2 cellular contexts compared by ENCODE assay signal in genomic region chr9:11149065-11149464, GRCh38.
TF ChIP-seq lines count a peak whose summit lies in the region.

No MANE protein-coding gene starts in this region.

TF ChIP-seq in SK-N-SH treated with all-trans-retinoic acid at 6 μM for 48 hours, 23 proteins besides CTCF, POLR2A, EP300 and RAD21 (continued from another document):
- no peak for TF ChIP-seq POU6F1 (CRISPR knock-in tag; IDR thresholded peaks at IDR 0.05; ENCODE audit: borderline replicate concordance, low read depth)
- no peak for TF ChIP-seq TSHZ2 (CRISPR knock-in tag; IDR thresholded peaks at IDR 0.05)
- TF ChIP-seq BACH2 (CRISPR knock-in tag; IDR thresholded peaks at IDR 0.05; ENCODE audit: borderline replicate concordance) = no peak
- TF ChIP-seq SNAI2 (CRISPR knock-in tag; IDR thresholded peaks at IDR 0.05) = no peak
- TF ChIP-seq ZNF70 (CRISPR knock-in tag; IDR thresholded peaks at IDR 0.05) = no peak
- TF ChIP-seq ZC3H10 (CRISPR knock-in tag; IDR thresholded peaks at IDR 0.05) = no peak
- no peak for TF ChIP-seq CREB5 (CRISPR knock-in tag; IDR thresholded peaks at IDR 0.05; ENCODE audit: low read depth)
- TF ChIP-seq ZFP3 (CRISPR knock-in tag; IDR thresholded peaks at IDR 0.05) = no peak
- no peak for TF ChIP-seq GLIS3 (CRISPR knock-in tag; IDR thresholded peaks at IDR 0.05)
- no peak for TF ChIP-seq TCF4 (CRISPR knock-in tag; IDR thresholded peaks at IDR 0.05; ENCODE audit: borderline replicate concordance)
- no peak for TF ChIP-seq TOX (CRISPR knock-in tag; IDR thresholded peaks at IDR 0.05; ENCODE audit: borderline replicate concordance)
- TF ChIP-seq ISL1 (CRISPR knock-in tag; IDR thresholded peaks at IDR 0.05) = no peak
- TF ChIP-seq CSDC2 (CRISPR knock-in tag; IDR thresholded peaks at IDR 0.05) = no peak

TF ChIP-seq in SK-N-SH, 30 proteins besides CTCF, POLR2A, EP300 and RAD21 (continued from another document):
- no peak for TF ChIP-seq USF1 (IDR thresholded peaks at IDR 0.05; ENCODE audit: borderline replicate concordance, low read depth)
